In the genomic region with DNA sequence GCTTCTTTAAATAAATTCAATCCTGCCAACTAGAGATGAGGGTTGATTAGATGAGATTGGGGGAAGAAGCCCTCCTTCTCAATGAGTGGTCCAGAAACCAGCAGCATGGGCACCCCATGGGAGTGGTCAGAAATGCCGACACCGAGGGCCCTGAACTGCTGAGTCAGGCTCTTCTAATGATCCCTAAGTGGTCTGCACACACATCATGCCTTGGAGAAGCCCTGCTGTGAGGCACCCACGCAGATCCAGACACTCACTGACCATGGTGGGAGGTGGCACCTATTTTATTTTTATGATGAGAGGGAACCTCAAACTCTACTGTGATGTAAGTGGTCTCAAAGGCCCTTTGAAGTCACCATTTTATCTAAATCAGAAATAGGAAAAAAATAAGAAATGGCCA, we compare ENCODE assay signal across 1 cellular context.
TF ChIP-seq lines count a peak whose summit lies in the region.

No MANE protein-coding gene starts in this region.

TF ChIP-seq in GM23338, 12 proteins besides CTCF, POLR2A, EP300 and RAD21 (continued from another document):
- TF ChIP-seq, protein P1, sequence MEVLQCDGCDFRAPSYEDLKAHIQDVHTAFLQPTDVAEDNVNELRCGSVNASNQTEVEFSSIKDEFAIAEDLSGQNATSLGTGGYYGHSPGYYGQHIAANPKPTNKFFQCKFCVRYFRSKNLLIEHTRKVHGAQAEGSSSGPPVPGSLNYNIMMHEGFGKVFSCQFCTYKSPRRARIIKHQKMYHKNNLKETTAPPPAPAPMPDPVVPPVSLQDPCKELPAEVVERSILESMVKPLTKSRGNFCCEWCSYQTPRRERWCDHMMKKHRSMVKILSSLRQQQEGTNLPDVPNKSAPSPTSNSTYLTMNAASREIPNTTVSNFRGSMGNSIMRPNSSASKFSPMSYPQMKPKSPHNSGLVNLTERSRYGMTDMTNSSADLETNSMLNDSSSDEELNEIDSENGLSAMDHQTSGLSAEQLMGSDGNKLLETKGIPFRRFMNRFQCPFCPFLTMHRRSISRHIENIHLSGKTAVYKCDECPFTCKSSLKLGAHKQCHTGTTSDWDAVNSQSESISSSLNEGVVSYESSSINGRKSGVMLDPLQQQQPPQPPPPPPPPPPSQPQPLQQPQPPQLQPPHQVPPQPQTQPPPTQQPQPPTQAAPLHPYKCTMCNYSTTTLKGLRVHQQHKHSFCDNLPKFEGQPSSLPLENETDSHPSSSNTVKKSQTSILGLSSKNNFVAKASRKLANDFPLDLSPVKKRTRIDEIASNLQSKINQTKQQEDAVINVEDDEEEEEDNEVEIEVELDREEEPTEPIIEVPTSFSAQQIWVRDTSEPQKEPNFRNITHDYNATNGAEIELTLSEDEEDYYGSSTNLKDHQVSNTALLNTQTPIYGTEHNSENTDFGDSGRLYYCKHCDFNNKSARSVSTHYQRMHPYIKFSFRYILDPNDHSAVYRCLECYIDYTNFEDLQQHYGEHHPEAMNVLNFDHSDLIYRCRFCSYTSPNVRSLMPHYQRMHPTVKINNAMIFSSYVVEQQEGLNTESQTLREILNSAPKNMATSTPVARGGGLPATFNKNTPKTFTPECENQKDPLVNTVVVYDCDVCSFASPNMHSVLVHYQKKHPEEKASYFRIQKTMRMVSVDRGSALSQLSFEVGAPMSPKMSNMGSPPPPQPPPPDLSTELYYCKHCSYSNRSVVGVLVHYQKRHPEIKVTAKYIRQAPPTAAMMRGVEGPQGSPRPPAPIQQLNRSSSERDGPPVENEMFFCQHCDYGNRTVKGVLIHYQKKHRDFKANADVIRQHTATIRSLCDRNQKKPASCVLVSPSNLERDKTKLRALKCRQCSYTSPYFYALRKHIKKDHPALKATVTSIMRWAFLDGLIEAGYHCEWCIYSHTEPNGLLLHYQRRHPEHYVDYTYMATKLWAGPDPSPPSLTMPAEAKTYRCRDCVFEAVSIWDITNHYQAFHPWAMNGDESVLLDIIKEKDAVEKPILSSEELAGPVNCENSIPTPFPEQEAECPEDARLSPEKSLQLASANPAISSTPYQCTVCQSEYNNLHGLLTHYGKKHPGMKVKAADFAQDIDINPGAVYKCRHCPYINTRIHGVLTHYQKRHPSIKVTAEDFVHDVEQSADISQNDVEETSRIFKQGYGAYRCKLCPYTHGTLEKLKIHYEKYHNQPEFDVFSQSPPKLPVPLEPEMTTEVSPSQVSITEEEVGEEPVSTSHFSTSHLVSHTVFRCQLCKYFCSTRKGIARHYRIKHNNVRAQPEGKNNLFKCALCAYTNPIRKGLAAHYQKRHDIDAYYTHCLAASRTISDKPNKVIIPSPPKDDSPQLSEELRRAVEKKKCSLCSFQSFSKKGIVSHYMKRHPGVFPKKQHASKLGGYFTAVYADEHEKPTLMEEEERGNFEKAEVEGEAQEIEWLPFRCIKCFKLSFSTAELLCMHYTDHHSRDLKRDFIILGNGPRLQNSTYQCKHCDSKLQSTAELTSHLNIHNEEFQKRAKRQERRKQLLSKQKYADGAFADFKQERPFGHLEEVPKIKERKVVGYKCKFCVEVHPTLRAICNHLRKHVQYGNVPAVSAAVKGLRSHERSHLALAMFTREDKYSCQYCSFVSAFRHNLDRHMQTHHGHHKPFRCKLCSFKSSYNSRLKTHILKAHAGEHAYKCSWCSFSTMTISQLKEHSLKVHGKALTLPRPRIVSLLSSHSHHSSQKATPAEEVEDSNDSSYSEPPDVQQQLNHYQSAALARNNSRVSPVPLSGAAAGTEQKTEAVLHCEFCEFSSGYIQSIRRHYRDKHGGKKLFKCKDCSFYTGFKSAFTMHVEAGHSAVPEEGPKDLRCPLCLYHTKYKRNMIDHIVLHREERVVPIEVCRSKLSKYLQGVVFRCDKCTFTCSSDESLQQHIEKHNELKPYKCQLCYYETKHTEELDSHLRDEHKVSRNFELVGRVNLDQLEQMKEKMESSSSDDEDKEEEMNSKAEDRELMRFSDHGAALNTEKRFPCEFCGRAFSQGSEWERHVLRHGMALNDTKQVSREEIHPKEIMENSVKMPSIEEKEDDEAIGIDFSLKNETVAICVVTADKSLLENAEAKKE (CRISPR knock-in tag; IDR thresholded peaks at IDR 0.05) = no peak
- TF ChIP-seq EZH2phosphoT487 (IDR thresholded peaks at IDR 0.05; ENCODE audit: unreplicated experiment) (no peak), CREB1 (CRISPR knock-in tag; IDR thresholded peaks at IDR 0.05; ENCODE audit: low read depth) (no peak), POLR2AphosphoS5 (IDR thresholded peaks at IDR 0.05; ENCODE audit: low read depth) (no peak), ZNF331 (CRISPR knock-in tag; IDR thresholded peaks at IDR 0.05; ENCODE audit: low read depth) (no peak), STAT1 (IDR thresholded peaks at IDR 0.05; ENCODE audit: unreplicated experiment) (no peak)
- TF ChIP-seq, protein P2, sequence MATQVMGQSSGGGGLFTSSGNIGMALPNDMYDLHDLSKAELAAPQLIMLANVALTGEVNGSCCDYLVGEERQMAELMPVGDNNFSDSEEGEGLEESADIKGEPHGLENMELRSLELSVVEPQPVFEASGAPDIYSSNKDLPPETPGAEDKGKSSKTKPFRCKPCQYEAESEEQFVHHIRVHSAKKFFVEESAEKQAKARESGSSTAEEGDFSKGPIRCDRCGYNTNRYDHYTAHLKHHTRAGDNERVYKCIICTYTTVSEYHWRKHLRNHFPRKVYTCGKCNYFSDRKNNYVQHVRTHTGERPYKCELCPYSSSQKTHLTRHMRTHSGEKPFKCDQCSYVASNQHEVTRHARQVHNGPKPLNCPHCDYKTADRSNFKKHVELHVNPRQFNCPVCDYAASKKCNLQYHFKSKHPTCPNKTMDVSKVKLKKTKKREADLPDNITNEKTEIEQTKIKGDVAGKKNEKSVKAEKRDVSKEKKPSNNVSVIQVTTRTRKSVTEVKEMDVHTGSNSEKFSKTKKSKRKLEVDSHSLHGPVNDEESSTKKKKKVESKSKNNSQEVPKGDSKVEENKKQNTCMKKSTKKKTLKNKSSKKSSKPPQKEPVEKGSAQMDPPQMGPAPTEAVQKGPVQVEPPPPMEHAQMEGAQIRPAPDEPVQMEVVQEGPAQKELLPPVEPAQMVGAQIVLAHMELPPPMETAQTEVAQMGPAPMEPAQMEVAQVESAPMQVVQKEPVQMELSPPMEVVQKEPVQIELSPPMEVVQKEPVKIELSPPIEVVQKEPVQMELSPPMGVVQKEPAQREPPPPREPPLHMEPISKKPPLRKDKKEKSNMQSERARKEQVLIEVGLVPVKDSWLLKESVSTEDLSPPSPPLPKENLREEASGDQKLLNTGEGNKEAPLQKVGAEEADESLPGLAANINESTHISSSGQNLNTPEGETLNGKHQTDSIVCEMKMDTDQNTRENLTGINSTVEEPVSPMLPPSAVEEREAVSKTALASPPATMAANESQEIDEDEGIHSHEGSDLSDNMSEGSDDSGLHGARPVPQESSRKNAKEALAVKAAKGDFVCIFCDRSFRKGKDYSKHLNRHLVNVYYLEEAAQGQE (IDR thresholded peaks at IDR 0.05; ENCODE audit: unreplicated experiment) = no peak
- TF ChIP-seq, protein P3, sequence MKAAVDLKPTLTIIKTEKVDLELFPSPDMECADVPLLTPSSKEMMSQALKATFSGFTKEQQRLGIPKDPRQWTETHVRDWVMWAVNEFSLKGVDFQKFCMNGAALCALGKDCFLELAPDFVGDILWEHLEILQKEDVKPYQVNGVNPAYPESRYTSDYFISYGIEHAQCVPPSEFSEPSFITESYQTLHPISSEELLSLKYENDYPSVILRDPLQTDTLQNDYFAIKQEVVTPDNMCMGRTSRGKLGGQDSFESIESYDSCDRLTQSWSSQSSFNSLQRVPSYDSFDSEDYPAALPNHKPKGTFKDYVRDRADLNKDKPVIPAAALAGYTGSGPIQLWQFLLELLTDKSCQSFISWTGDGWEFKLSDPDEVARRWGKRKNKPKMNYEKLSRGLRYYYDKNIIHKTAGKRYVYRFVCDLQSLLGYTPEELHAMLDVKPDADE (IDR thresholded peaks at IDR 0.05) = no peak
